Comparison of ENCODE assay signal across 1 cellular context in genomic region chr3:197029511-197030167, GRCh38.
TF ChIP-seq lines count a peak whose summit lies in the region.

MELTF (minus strand) TSS chr3:197029817; CDS start chr3:197029702, 115 bp downstream.

TF ChIP-seq in HepG2, 621 proteins besides CTCF, POLR2A, EP300 and RAD21 (continued from another document and continues in another):
- TF ChIP-seq, protein P1, sequence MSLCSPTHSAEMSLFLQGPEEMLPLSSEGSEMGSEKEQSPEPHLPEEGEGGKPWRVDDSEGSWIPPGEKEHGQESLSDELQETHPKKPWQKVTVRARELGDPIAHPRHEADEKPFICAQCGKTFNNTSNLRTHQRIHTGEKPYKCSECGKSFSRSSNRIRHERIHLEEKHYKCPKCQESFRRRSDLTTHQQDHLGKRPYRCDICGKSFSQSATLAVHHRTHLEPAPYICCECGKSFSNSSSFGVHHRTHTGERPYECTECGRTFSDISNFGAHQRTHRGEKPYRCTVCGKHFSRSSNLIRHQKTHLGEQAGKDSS (CRISPR knock-in tag; IDR thresholded peaks at IDR 0.05; ENCODE audit: borderline replicate concordance, low read depth) = no peak
- TF ChIP-seq, protein P2, sequence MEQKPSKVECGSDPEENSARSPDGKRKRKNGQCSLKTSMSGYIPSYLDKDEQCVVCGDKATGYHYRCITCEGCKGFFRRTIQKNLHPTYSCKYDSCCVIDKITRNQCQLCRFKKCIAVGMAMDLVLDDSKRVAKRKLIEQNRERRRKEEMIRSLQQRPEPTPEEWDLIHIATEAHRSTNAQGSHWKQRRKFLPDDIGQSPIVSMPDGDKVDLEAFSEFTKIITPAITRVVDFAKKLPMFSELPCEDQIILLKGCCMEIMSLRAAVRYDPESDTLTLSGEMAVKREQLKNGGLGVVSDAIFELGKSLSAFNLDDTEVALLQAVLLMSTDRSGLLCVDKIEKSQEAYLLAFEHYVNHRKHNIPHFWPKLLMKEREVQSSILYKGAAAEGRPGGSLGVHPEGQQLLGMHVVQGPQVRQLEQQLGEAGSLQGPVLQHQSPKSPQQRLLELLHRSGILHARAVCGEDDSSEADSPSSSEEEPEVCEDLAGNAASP (CRISPR knock-in tag; IDR thresholded peaks at IDR 0.05; ENCODE audit: borderline replicate concordance) = peak; percentile 7; the same call in 1 of the 2 replicates
- TF ChIP-seq SP5 (CRISPR knock-in tag; IDR thresholded peaks at IDR 0.05; ENCODE audit: borderline replicate concordance, low read depth) = 0 out of 2 replicates have a peak, but pooled peaks have one; percentile 41
- TF ChIP-seq ZNF441 (CRISPR knock-in tag; IDR thresholded peaks at IDR 0.05; ENCODE audit: borderline replicate concordance) = peak; percentile 45; the same call in 1 of the 2 replicates
- peak; percentile 46; the same call in 1 of the 2 replicates for TF ChIP-seq NR2C2 (CRISPR knock-in tag; IDR thresholded peaks at IDR 0.05; ENCODE audit: borderline replicate concordance)
- TF ChIP-seq ZNF235 (CRISPR knock-in tag; IDR thresholded peaks at IDR 0.05; ENCODE audit: borderline replicate concordance) = peak; percentile 61; the same call in 1 of the 2 replicates
- 0 out of 2 replicates have a peak, but pooled peaks have one; percentile 9 for TF ChIP-seq GABPB1 (CRISPR knock-in tag; IDR thresholded peaks at IDR 0.05)
- TF ChIP-seq RBM39 (IDR thresholded peaks at IDR 0.05; ENCODE audit: low read depth, low read length, poor library complexity, severe bottlenecking) = no peak
- no peak for TF ChIP-seq ZNF292 (CRISPR knock-in tag; IDR thresholded peaks at IDR 0.05; ENCODE audit: borderline replicate concordance, low read depth)
- TF ChIP-seq, protein P3, sequence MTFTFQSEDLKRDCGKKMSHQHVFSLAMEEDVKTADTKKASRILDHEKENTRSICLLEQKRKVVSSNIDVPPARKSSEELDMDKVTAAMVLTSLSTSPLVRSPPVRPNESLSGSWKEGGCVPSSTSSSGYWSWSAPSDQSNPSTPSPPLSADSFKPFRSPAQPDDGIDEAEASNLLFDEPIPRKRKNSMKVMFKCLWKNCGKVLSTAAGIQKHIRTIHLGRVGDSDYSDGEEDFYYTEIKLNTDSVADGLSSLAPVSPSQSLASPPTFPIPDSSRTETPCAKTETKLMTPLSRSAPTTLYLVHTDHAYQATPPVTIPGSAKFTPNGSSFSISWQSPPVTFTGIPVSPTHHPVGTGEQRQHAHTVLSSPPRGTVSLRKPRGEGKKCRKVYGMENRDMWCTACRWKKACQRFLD (CRISPR knock-in tag; IDR thresholded peaks at IDR 0.05; ENCODE audit: borderline replicate concordance) = 0 out of 2 replicates have a peak, but pooled peaks have one; percentile 73
- TF ChIP-seq RARA (CRISPR knock-in tag; IDR thresholded peaks at IDR 0.05) = peak; percentile 65
- TF ChIP-seq ZFP1 (CRISPR knock-in tag; IDR thresholded peaks at IDR 0.05) = no peak
- TF ChIP-seq SCMH1 (CRISPR knock-in tag; IDR thresholded peaks at IDR 0.05; ENCODE audit: borderline replicate concordance) = no peak
- TF ChIP-seq NR2F6 (IDR thresholded peaks at IDR 0.05) = no peak
- peak; percentile 65 for TF ChIP-seq NR2F6 (CRISPR knock-in tag; IDR thresholded peaks at IDR 0.05)
- no peak for TF ChIP-seq ZNF552 (CRISPR knock-in tag; IDR thresholded peaks at IDR 0.05; ENCODE audit: borderline replicate concordance)
- TF ChIP-seq ZFY (CRISPR knock-in tag; IDR thresholded peaks at IDR 0.05) = peak; percentile 31; the same call in 1 of the 2 replicates
- TF ChIP-seq NFE2L1 (CRISPR knock-in tag; IDR thresholded peaks at IDR 0.05; ENCODE audit: borderline replicate concordance) = no peak
- no peak for TF ChIP-seq ZC3H4 (CRISPR knock-in tag; IDR thresholded peaks at IDR 0.05; ENCODE audit: borderline replicate concordance)
- no peak; the same call in 1 of the 2 replicates for TF ChIP-seq MXD1 (CRISPR knock-in tag; IDR thresholded peaks at IDR 0.05)
- no peak for TF ChIP-seq ZNF83 (CRISPR knock-in tag; IDR thresholded peaks at IDR 0.05; ENCODE audit: borderline replicate concordance)
- TF ChIP-seq POLR2AphosphoS5 (IDR thresholded peaks at IDR 0.05; ENCODE audit: low read depth, low read length) = no peak
- no peak for TF ChIP-seq MEIS2 (CRISPR knock-in tag; IDR thresholded peaks at IDR 0.05)
- TF ChIP-seq ZFX (CRISPR knock-in tag; IDR thresholded peaks at IDR 0.05; ENCODE audit: low read depth) = peak; percentile 21; the same call in 1 of the 2 replicates
- 0 out of 2 replicates have a peak, but pooled peaks have one; percentile 24 for TF ChIP-seq ZIK1 (CRISPR knock-in tag; IDR thresholded peaks at IDR 0.05; ENCODE audit: borderline replicate concordance, low read depth)
- 0 out of 2 replicates have a peak, but pooled peaks have one; percentile 62 for TF ChIP-seq ZNF547 (CRISPR knock-in tag; IDR thresholded peaks at IDR 0.05)
- TF ChIP-seq CREB1 (IDR thresholded peaks at IDR 0.05) = no peak
- TF ChIP-seq CREB1 (CRISPR knock-in tag; IDR thresholded peaks at IDR 0.05) = no peak
- TF ChIP-seq ZNF652 (CRISPR knock-in tag; IDR thresholded peaks at IDR 0.05; ENCODE audit: borderline replicate concordance, low read depth) = no peak
- peak; percentile 46; the same call in 1 of the 2 replicates for TF ChIP-seq YEATS4 (CRISPR knock-in tag; IDR thresholded peaks at IDR 0.05; ENCODE audit: borderline replicate concordance)
- no peak for TF ChIP-seq ZNF644 (CRISPR knock-in tag; IDR thresholded peaks at IDR 0.05; ENCODE audit: low read depth)
- peak; percentile 79; the same call in 1 of the 2 replicates for TF ChIP-seq KLF12 (CRISPR knock-in tag; IDR thresholded peaks at IDR 0.05; ENCODE audit: borderline replicate concordance)
- no peak for TF ChIP-seq REXO4 (CRISPR knock-in tag; IDR thresholded peaks at IDR 0.05; ENCODE audit: borderline replicate concordance)
- TF ChIP-seq, protein P4, sequence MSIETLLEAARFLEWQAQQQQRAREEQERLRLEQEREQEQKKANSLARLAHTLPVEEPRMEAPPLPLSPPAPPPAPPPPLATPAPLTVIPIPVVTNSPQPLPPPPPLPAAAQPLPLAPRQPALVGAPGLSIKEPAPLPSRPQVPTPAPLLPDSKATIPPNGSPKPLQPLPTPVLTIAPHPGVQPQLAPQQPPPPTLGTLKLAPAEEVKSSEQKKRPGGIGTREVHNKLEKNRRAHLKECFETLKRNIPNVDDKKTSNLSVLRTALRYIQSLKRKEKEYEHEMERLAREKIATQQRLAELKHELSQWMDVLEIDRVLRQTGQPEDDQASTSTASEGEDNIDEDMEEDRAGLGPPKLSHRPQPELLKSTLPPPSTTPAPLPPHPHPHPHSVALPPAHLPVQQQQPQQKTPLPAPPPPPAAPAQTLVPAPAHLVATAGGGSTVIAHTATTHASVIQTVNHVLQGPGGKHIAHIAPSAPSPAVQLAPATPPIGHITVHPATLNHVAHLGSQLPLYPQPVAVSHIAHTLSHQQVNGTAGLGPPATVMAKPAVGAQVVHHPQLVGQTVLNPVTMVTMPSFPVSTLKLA (IDR thresholded peaks at IDR 0.05) = no peak
- 0 out of 2 replicates have a peak, but pooled peaks have one; percentile 40 for TF ChIP-seq ZNF20 (CRISPR knock-in tag; IDR thresholded peaks at IDR 0.05)
- TF ChIP-seq ZNF770 (CRISPR knock-in tag; IDR thresholded peaks at IDR 0.05) = peak; percentile 90
- no peak for TF ChIP-seq ZSCAN31 (CRISPR knock-in tag; IDR thresholded peaks at IDR 0.05; ENCODE audit: low read depth)
- peak; percentile 24; the same call in 1 of the 2 replicates for TF ChIP-seq KDM2A (CRISPR knock-in tag; IDR thresholded peaks at IDR 0.05; ENCODE audit: borderline replicate concordance, low read depth)
- TF ChIP-seq YEATS2 (CRISPR knock-in tag; IDR thresholded peaks at IDR 0.05; ENCODE audit: borderline replicate concordance) = no peak
- TF ChIP-seq TSC22D2 (CRISPR knock-in tag; IDR thresholded peaks at IDR 0.05; ENCODE audit: borderline replicate concordance) = 0 out of 2 replicates have a peak, but pooled peaks have one; percentile 47
- no peak for TF ChIP-seq NR0B2 (CRISPR knock-in tag; IDR thresholded peaks at IDR 0.05)
- TF ChIP-seq, protein P5, sequence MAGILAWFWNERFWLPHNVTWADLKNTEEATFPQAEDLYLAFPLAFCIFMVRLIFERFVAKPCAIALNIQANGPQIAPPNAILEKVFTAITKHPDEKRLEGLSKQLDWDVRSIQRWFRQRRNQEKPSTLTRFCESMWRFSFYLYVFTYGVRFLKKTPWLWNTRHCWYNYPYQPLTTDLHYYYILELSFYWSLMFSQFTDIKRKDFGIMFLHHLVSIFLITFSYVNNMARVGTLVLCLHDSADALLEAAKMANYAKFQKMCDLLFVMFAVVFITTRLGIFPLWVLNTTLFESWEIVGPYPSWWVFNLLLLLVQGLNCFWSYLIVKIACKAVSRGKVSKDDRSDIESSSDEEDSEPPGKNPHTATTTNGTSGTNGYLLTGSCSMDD (CRISPR knock-in tag; IDR thresholded peaks at IDR 0.05) = no peak
- 0 out of 2 replicates have a peak, but pooled peaks have one; percentile 21 for TF ChIP-seq KAT8 (CRISPR knock-in tag; IDR thresholded peaks at IDR 0.05)
- TF ChIP-seq SP4 (CRISPR knock-in tag; IDR thresholded peaks at IDR 0.05) = peak; percentile 43; the same call in 1 of the 2 replicates
- TF ChIP-seq FOSL2 (CRISPR knock-in tag; IDR thresholded peaks at IDR 0.05) = no peak
- 0 out of 2 replicates have a peak, but pooled peaks have one; percentile 34 for TF ChIP-seq ARNTL (CRISPR knock-in tag; IDR thresholded peaks at IDR 0.05)
- TF ChIP-seq XRCC5 (optimal IDR thresholded peaks at IDR 0.05; ENCODE audit: low read length) = peak; percentile 18
- TF ChIP-seq KDM5B (CRISPR knock-in tag; IDR thresholded peaks at IDR 0.05; ENCODE audit: borderline replicate concordance) = peak; percentile 83; the same call in 1 of the 2 replicates
- no peak for TF ChIP-seq ZNF629 (CRISPR knock-in tag; conservative IDR thresholded peaks at IDR 0.05)
- peak; percentile 48; the same call in 1 of the 2 replicates for TF ChIP-seq ARNT2 (CRISPR knock-in tag; IDR thresholded peaks at IDR 0.05; ENCODE audit: low read depth)
- peak; percentile 31; the same call in 1 of the 2 replicates for TF ChIP-seq POLR2G (IDR thresholded peaks at IDR 0.05; ENCODE audit: low read depth, low read length)
- TF ChIP-seq CCDC6 (CRISPR knock-in tag; IDR thresholded peaks at IDR 0.05) = 0 out of 2 replicates have a peak, but pooled peaks have one; percentile 33
- no peak for TF ChIP-seq CCAR2 (optimal IDR thresholded peaks at IDR 0.05; ENCODE audit: low read depth, low read length)
- TF ChIP-seq ZNF451 (CRISPR knock-in tag; IDR thresholded peaks at IDR 0.05) = no peak; the same call in 1 of the 2 replicates
- 0 out of 2 replicates have a peak, but pooled peaks have one; percentile 42 for TF ChIP-seq ZNF747 (CRISPR knock-in tag; IDR thresholded peaks at IDR 0.05; ENCODE audit: borderline replicate concordance)
- no peak; the same call in 1 of the 2 replicates for TF ChIP-seq MAZ (IDR thresholded peaks at IDR 0.05; ENCODE audit: borderline replicate concordance, low read depth, low read length)
- TF ChIP-seq MAZ (CRISPR knock-in tag; IDR thresholded peaks at IDR 0.05; ENCODE audit: low read depth) = peak; percentile 37; the same call in 1 of the 2 replicates
- no peak for TF ChIP-seq MYC (CRISPR knock-in tag; IDR thresholded peaks at IDR 0.05; ENCODE audit: borderline replicate concordance)
- no peak; the same call in 1 of the 2 replicates for TF ChIP-seq ZSCAN21 (CRISPR knock-in tag; IDR thresholded peaks at IDR 0.05; ENCODE audit: borderline replicate concordance)
- TF ChIP-seq ZNF124 (CRISPR knock-in tag; IDR thresholded peaks at IDR 0.05) = no peak
- TF ChIP-seq PAX8 (CRISPR knock-in tag; IDR thresholded peaks at IDR 0.05; ENCODE audit: borderline replicate concordance) = no peak
- TF ChIP-seq ZNF33A (CRISPR knock-in tag; IDR thresholded peaks at IDR 0.05; ENCODE audit: borderline replicate concordance) = no peak
- peak; percentile 73 for TF ChIP-seq STAG1 (CRISPR knock-in tag; IDR thresholded peaks at IDR 0.05)
- no peak for TF ChIP-seq PBX2 (CRISPR knock-in tag; IDR thresholded peaks at IDR 0.05)
- no peak for TF ChIP-seq RBAK (CRISPR knock-in tag; IDR thresholded peaks at IDR 0.05)
- peak in 1 of 2 experiments; percentile 76; a peak in 2 of 4 replicates for TF ChIP-seq NR2F1 (CRISPR knock-in tag; IDR thresholded peaks at IDR 0.05)
